Comparison of ENCODE assay signal across 31 cellular contexts in the genomic region with DNA sequence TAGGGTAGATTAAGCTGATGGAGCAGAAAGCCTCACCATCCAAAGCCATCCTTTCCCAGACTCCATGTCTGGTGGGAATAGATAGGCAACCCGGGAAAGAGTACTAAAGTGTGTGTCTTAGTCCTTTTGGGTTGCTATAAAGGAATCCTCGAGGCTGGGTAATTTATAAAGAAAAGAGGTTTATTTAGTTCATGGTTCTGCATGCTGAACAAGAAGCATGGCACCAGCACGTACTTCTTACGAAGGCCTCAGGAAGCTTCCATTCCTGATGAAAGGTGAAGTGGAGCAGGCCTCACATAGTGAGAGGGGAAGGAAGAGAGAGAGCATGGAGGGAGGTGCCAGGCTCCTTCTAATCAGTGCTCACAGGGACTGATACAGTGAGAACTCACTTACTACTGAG. TPM values are rescaled to one million over a fixed set of nuclear protein-coding genes. Genes with fewer than 3 reads are reported as not detected.
"Had no signal": no experiment of that assay in that cellular context is flagged by ENCODE, and none has a peak within 500 bp of the region (broad histone marks: within the 10 kb centered on the region; RNA-seq: fewer than 3 reads in every experiment).

No MANE protein-coding gene starts in this region.

- H3K9me3 ChIP-seq: ascending aorta, breast epithelium had no signal

- H3K36me3 ChIP-seq: ascending aorta, breast epithelium, cardiac muscle cell had no signal

- H3K27me3 ChIP-seq: ascending aorta, breast epithelium, cardiac muscle cell, dorsolateral prefrontal cortex had no signal

- FAIRE-seq: frontal cortex had no signal

- DNase-seq: activated CD4-positive, alpha-beta T cell treated with anti-CD3 and anti-CD28 coated beads for 36 hours; activated CD4-positive, alpha-beta T cell treated with anti-CD3 and anti-CD28 coated beads, Interleukin-2, amount 10 ng/mL, durations not matched to agents 7 days and 5 days; activated CD4-positive, alpha-beta T cell treated with anti-CD3 and anti-CD28 coated beads, Interleukin-2, amount 50 U/mL, for 4 hours; activated CD4-positive, CD25-positive, alpha-beta regulatory T cell; activated CD4-positive, CD25-positive, alpha-beta regulatory T cell treated with anti-CD3 and anti-CD28 coated beads, Interleukin-2, amount 50 U/mL, for 72 hours; activated CD8-positive, alpha-beta memory T cell treated with anti-CD3 and anti-CD28 coated beads, Interleukin-2, amount 50 U/mL, for 4 hours; activated gamma-delta T cell; activated naive CD4-positive, alpha-beta T cell; activated naive CD4-positive, alpha-beta T cell treated with anti-CD3 and anti-CD28 coated beads, Interleukin-2, amount 10 ng/mL, durations not matched to agents 7 days and 5 days; activated naive CD8-positive, alpha-beta T cell treated with anti-CD3 and anti-CD28 coated beads, Interleukin-2, amount 10 ng/mL, durations not matched to agents 7 days and 5 days; activated T-cell treated with anti-CD3 and anti-CD28 coated beads, Interleukin-2, amount 50 U/mL, for 24 hours; central memory CD4-positive, alpha-beta T cell; cerebellar nuclear complex; effector memory CD4-positive, alpha-beta T cell; endodermal cell; foreskin fibroblast; hypothalamus; T-helper 1 cell; T-helper 17 cell; T1000 had no signal

- H3K4me3 ChIP-seq: ascending aorta, breast epithelium, cardiac muscle cell, coronary artery, dorsolateral prefrontal cortex had no signal

- H3K27ac Mint-ChIP-seq: activated CD4-positive, alpha-beta T cell treated with anti-CD3 and anti-CD28 coated beads for 36 hours; activated CD4-positive, alpha-beta T cell treated with anti-CD3 and anti-CD28 coated beads, Interleukin-2, amount 10 ng/mL, durations not matched to agents 7 days and 5 days; activated naive CD4-positive, alpha-beta T cell treated with anti-CD3 and anti-CD28 coated beads, Interleukin-2, amount 10 ng/mL, durations not matched to agents 7 days and 5 days; activated naive CD4-positive, alpha-beta T cell treated with anti-CD3 and anti-CD28 coated beads, Interleukin-2, amount 50 U/mL, for 72 hours; activated naive CD8-positive, alpha-beta T cell treated with anti-CD3 and anti-CD28 coated beads, Interleukin-2, amount 10 ng/mL, durations not matched to agents 7 days and 5 days; activated T-cell treated with anti-CD3 and anti-CD28 coated beads, Interleukin-2, amount 50 U/mL, for 24 hours; brain; dendritic cell treated with granulocyte-macrophage colony-stimulating factor and Interleukin-4, amounts not matched to agents 40 ng/mL and 50 ng/mL, for 4 days; endodermal cell; T-helper 17 cell; T-helper 2 cell treated with Interferon-gamma antibody and Interleukin-4, amounts not matched to agents 5 μg/mL and 100 μg/mL, for 36 hours had no signal

- ATAC-seq: activated CD4-positive, alpha-beta T cell treated with anti-CD3 and anti-CD28 coated beads for 36 hours; activated naive CD4-positive, alpha-beta T cell treated with anti-CD3 and anti-CD28 coated beads, Interleukin-2, amount 50 U/mL, for 72 hours; esophagus mucosa; T-helper 17 cell had no signal

- H3K9me3 Mint-ChIP-seq: activated CD4-positive, alpha-beta T cell treated with anti-CD3 and anti-CD28 coated beads, Interleukin-2, amount 10 ng/mL, durations not matched to agents 7 days and 5 days; activated naive CD4-positive, alpha-beta T cell treated with anti-CD3 and anti-CD28 coated beads, Interleukin-2, amount 10 ng/mL, durations not matched to agents 7 days and 5 days; activated naive CD4-positive, alpha-beta T cell treated with anti-CD3 and anti-CD28 coated beads, Interleukin-2, amount 50 U/mL, for 72 hours; activated naive CD8-positive, alpha-beta T cell treated with anti-CD3 and anti-CD28 coated beads, Interleukin-2, amount 10 ng/mL, durations not matched to agents 7 days and 5 days; activated T-cell treated with anti-CD3 and anti-CD28 coated beads, Interleukin-2, amount 50 U/mL, for 24 hours; dendritic cell treated with granulocyte-macrophage colony-stimulating factor and Interleukin-4, amounts not matched to agents 40 ng/mL and 50 ng/mL, for 4 days; endodermal cell; T-helper 2 cell treated with Interferon-gamma antibody and Interleukin-4, amounts not matched to agents 5 μg/mL and 100 μg/mL, for 36 hours had no signal

- H3K36me3 Mint-ChIP-seq: activated naive CD4-positive, alpha-beta T cell treated with anti-CD3 and anti-CD28 coated beads, Interleukin-2, amount 10 ng/mL, durations not matched to agents 7 days and 5 days; activated naive CD4-positive, alpha-beta T cell treated with anti-CD3 and anti-CD28 coated beads, Interleukin-2, amount 50 U/mL, for 72 hours; activated naive CD8-positive, alpha-beta T cell treated with anti-CD3 and anti-CD28 coated beads, Interleukin-2, amount 10 ng/mL, durations not matched to agents 7 days and 5 days; brain had no signal

- H3K27me3 Mint-ChIP-seq: activated CD4-positive, alpha-beta T cell treated with anti-CD3 and anti-CD28 coated beads for 36 hours; activated T-cell treated with anti-CD3 and anti-CD28 coated beads, Interleukin-2, amount 50 U/mL, for 24 hours; T-helper 17 cell had no signal

- H3K4me1 ChIP-seq: ascending aorta, breast epithelium had no signal

- H3K4me3 Mint-ChIP-seq: activated CD4-positive, alpha-beta T cell treated with anti-CD3 and anti-CD28 coated beads for 36 hours; activated CD4-positive, alpha-beta T cell treated with anti-CD3 and anti-CD28 coated beads, Interleukin-2, amount 10 ng/mL, durations not matched to agents 7 days and 5 days; activated naive CD4-positive, alpha-beta T cell treated with anti-CD3 and anti-CD28 coated beads, Interleukin-2, amount 10 ng/mL, durations not matched to agents 7 days and 5 days; activated naive CD8-positive, alpha-beta T cell treated with anti-CD3 and anti-CD28 coated beads, Interleukin-2, amount 10 ng/mL, durations not matched to agents 7 days and 5 days; activated T-cell treated with anti-CD3 and anti-CD28 coated beads, Interleukin-2, amount 50 U/mL, for 24 hours; brain; dendritic cell treated with granulocyte-macrophage colony-stimulating factor and Interleukin-4, amounts not matched to agents 40 ng/mL and 50 ng/mL, for 4 days; endodermal cell; T-helper 17 cell; T-helper 2 cell treated with Interferon-gamma antibody and Interleukin-4, amounts not matched to agents 5 μg/mL and 100 μg/mL, for 36 hours had no signal

- H3K27ac ChIP-seq: ascending aorta, breast epithelium, cardiac muscle cell, coronary artery, dorsolateral prefrontal cortex had no signal

RNA-seq across cellular contexts. Expression of gene RSPH1, which starts 11.4 kb away (rescaled TPM):
- total RNA-seq: activated CD4-positive, alpha-beta T cell treated with anti-CD3 and anti-CD28 coated beads, Interleukin-2, amount 10 ng/mL, durations not matched to agents 7 days and 5 days; activated naive CD8-positive, alpha-beta T cell treated with anti-CD3 and anti-CD28 coated beads, Interleukin-2, amount 10 ng/mL, durations not matched to agents 7 days and 5 days; ascending aorta had no signal
